Comparison of ENCODE assay signal across 28 cellular contexts in genomic region chr11:120227228-120227852, GRCh38. TPM values are rescaled to one million over a fixed set of nuclear protein-coding genes. Genes with fewer than 3 reads are reported as not detected.
"Had no signal": no experiment of that assay in that cellular context is flagged by ENCODE, and none has a peak within 500 bp of the region (broad histone marks: within the 10 kb centered on the region; RNA-seq: fewer than 3 reads in every experiment).

No MANE protein-coding gene starts in this region.

- H3K9me3 Mint-ChIP-seq: activated T-cell treated with anti-CD3 and anti-CD28 coated beads, Interleukin-2, amount 50 U/mL, for 72 hours; memory B cell; natural killer cell; stimulated activated naive B cell treated with anti-CD40 and anti-IgM and Interleukin-4, amounts not matched to agents 10 μg/mL and 1 μg/mL and 100 μg/mL, for 72 hours; type B pancreatic cell had no signal

- DNase-seq: activated CD4-positive, alpha-beta T cell treated with anti-CD3 and anti-CD28 coated beads for 4 hours; activated CD4-positive, alpha-beta T cell treated with anti-CD3 and anti-CD28 coated beads, Interleukin-2, amount 50 U/mL, for 4 hours; activated effector memory CD4-positive, alpha-beta T cell treated with Interleukin-2 at 50 U/mL for 16 hours; activated naive CD4-positive, alpha-beta T cell treated with Interleukin-2 at 50 U/mL for 16 hours; activated T-cell treated with anti-CD3 and anti-CD28 coated beads for 4 hours; activated T-cell treated with anti-CD3 and anti-CD28 coated beads, Interleukin-2, amount 50 U/mL, for 72 hours; cerebellar nuclear complex; colonic mucosa; dorsolateral prefrontal cortex; effector memory CD4-positive, alpha-beta T cell; gastrocnemius medialis; glutamatergic neuron; natural killer cell; retina; stimulated activated CD4-positive, alpha-beta T cell treated with anti-CD3 and anti-CD28 coated beads, Interleukin-15, amount 100 ng/mL, for 24 hours; stimulated activated CD4-positive, alpha-beta T cell treated with anti-CD3 and anti-CD28 coated beads, Interleukin-2, amount 100 ng/mL, for 24 hours; stimulated activated naive B cell treated with anti-CD40 and anti-IgM and Interleukin-4, amounts not matched to agents 10 μg/mL and 1 μg/mL and 100 μg/mL, for 72 hours had no signal

- H3K4me3 ChIP-seq: cardiac muscle cell, colonic mucosa, dorsolateral prefrontal cortex, gastrocnemius medialis, ovary, smooth muscle cell had no signal

- ATAC-seq: gastrocnemius medialis, natural killer cell had no signal

- H3K36me3 ChIP-seq: cardiac muscle cell, colonic mucosa, gastrocnemius medialis, neutrophil, ovary had no signal

- H3K27me3 ChIP-seq: colonic mucosa, dorsolateral prefrontal cortex, gastrocnemius medialis, ovary had no signal

- H3K27ac Mint-ChIP-seq: activated naive CD8-positive, alpha-beta T cell; activated T-cell treated with anti-CD3 and anti-CD28 coated beads, Interleukin-2, amount 50 U/mL, for 72 hours; memory B cell; natural killer cell; progenitor cell of endocrine pancreas; stimulated activated naive B cell treated with anti-CD40 and anti-IgM and Interleukin-4, amounts not matched to agents 10 μg/mL and 1 μg/mL and 100 μg/mL, for 72 hours; type B pancreatic cell had no signal

- H3K27ac ChIP-seq: cardiac muscle cell, colonic mucosa, gastrocnemius medialis, neutrophil, VCaP had no signal

- H3K36me3 Mint-ChIP-seq: activated naive CD8-positive, alpha-beta T cell; memory B cell; natural killer cell had no signal

- H3K4me2 ChIP-seq: smooth muscle cell had no signal

- H3K9me3 ChIP-seq: colonic mucosa, gastrocnemius medialis, neutrophil, ovary had no signal

- H3K27me3 Mint-ChIP-seq: activated naive CD8-positive, alpha-beta T cell had no signal

- H3K4me3 Mint-ChIP-seq: activated naive CD8-positive, alpha-beta T cell; activated T-cell treated with anti-CD3 and anti-CD28 coated beads, Interleukin-2, amount 50 U/mL, for 72 hours; memory B cell; natural killer cell; stimulated activated naive B cell treated with anti-CD40 and anti-IgM and Interleukin-4, amounts not matched to agents 10 μg/mL and 1 μg/mL and 100 μg/mL, for 72 hours; type B pancreatic cell had no signal

- H3K4me1 ChIP-seq: colonic mucosa had no signal

RNA-seq across cellular contexts. Expression of gene POU2F3, which starts 12.6 kb away (rescaled TPM):
- total RNA-seq: gastrocnemius medialis, mononuclear cell, natural killer cell, progenitor cell of endocrine pancreas, temporal lobe had no signal
- polyA plus RNA-seq: smooth muscle cell had no signal
